In the genomic region with DNA sequence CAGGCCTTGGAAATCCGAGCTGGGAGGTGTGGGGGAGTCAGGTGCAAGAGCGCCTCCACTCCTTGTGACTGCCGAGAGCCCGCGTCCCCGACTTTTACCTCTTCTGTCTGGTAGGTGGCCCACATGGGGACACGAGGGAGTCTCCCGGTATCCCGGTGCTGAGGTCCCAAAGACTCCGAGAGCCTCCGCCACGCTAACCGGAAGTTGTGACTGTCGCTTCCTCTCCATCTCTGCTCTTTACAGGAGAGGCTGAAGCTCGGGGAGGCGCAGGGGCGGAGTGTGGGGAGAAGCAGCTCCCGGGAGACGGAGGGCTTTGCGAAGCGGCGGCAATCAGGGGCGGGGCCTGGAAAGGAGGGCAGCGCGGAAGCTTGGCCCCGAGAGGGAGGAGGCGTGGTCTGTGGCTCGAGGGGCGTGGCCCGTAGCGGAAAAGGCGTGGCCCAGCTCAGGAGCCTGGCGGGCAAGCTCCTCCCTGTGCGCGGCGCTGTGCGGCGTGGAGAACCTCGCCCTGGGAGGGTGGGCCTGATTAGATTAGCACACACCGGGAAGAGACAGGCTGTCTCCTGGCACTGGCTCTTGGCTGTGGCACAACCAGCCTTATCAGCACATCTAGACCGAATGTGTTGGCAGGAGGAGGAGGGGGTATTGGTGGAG, we compare ENCODE assay signal across 10 cellular contexts.
DNase-seq lines count a peak whose midpoint lies in the region; ATAC-seq and TF ChIP-seq lines count a peak whose summit lies in the region.
"Had no signal": no experiment of that assay in that cellular context is flagged by ENCODE, and none has a peak within 500 bp of the region (broad histone marks: within the 10 kb centered on the region; RNA-seq: fewer than 3 reads in every experiment).

No MANE protein-coding gene starts in this region.

- no peak overlapping the region for H3K4me2 ChIP-seq in mammary epithelial cell (ENCODE audit: insufficient read depth, low read depth, low read length)

- H3K36me3 ChIP-seq in H7 (replicated peaks; ENCODE audit: control insufficient read depth, insufficient read depth, low read length) (no peaks in the 10 kb centered on the region), mammary epithelial cell (ENCODE audit: insufficient read depth, low read length) (no peaks in the 10 kb centered on the region)

- H3K9me3 ChIP-seq in T-helper 17 cell (ENCODE audit: control insufficient read depth, low read length, poor library complexity, severe bottlenecking): no peaks in the 10 kb centered on the region
- peaks cover 44% of the 10 kb centered on the region for H3K9me3 ChIP-seq in mammary epithelial cell (replicated peaks; ENCODE audit: insufficient read depth, low read length)

- H2AFZ ChIP-seq in mammary epithelial cell (ENCODE audit: low read depth, low read length): no peak overlapping the region

- H3K9ac ChIP-seq in mammary epithelial cell (ENCODE audit: insufficient read depth, low read length): no peak overlapping the region

- no peaks in the 10 kb centered on the region for H3K4me1 ChIP-seq in mammary epithelial cell (ENCODE audit: insufficient read depth, low read length)

- no peaks in the 10 kb centered on the region for H3K79me2 ChIP-seq in mammary epithelial cell (ENCODE audit: insufficient read depth, low read length)

- dilution Hi-C loops in mammary epithelial cell (cut with HindIII; ENCODE audit: low sequenced_read_pairs): loop anchor here (10.0 kb wide), 1 partner anchor 96 kb away; no protein-coding TSS in a partner anchor

- no peak for TF ChIP-seq CTCF in retinal pigment epithelial cell (conservative IDR thresholded peaks at IDR 0.05; ENCODE audit: low read depth, low read length)
- TF ChIP-seq CTCF in mammary epithelial cell (conservative IDR thresholded peaks at IDR 0.05 in 1 of 2, IDR thresholded peaks at IDR 0.05 in 1 of 2; ENCODE audit: extremely low read depth in 1 of 2, insufficient read depth in 1 of 2, low read depth in 1 of 2, low read length in 2 of 2): no peak

- H3K27me3 Mint-ChIP-seq in T-helper 17 cell: no peaks in the 10 kb centered on the region

- H3K27ac Mint-ChIP-seq in T-helper 17 cell: no peak overlapping the region

- no TSS peak for BruUV-seq in mammary epithelial cell (replicated peaks; lab: Mats Ljungman, UMichigan)

- peak; percentile 39 for ATAC-seq in T-helper 17 cell
- ATAC-seq in GM19463 (IDR thresholded peaks at IDR 0.05; ENCODE audit: unreplicated experiment): no peak

- peak overlapping the region; percentile 43 for H3K4me3 ChIP-seq in H7 (ENCODE audit: insufficient read depth, low read depth, low read length)
- H3K4me3 ChIP-seq in retinal pigment epithelial cell (ENCODE audit: low read length): peak overlapping the region; percentile 35
- H3K4me3 ChIP-seq in mammary epithelial cell (replicated peaks in 1 of 3; ENCODE audit: insufficient read depth in 1 of 3, low read depth in 2 of 3, low read length in 3 of 3): no peak overlapping the region

- in situ Hi-C loops in mammary epithelial cell (cut with MboI; ENCODE audit: low sequenced_read_pairs in 2 of 2): no loop called here

- H3K27me3 ChIP-seq in H7 (ENCODE audit: control insufficient read depth, insufficient read depth, low read length) (no peaks in the 10 kb centered on the region), mammary epithelial cell (ENCODE audit: insufficient read depth, low read length) (no peaks in the 10 kb centered on the region)

- no peaks in the 10 kb centered on the region for H4K20me1 ChIP-seq in mammary epithelial cell (ENCODE audit: insufficient read depth, low read length)

- no peaks in the 10 kb centered on the region for H3K36me3 Mint-ChIP-seq in T-helper 17 cell (ENCODE audit: low read depth)

- WGBS in mammary epithelial cell (ENCODE audit: low coverage, missing lambda C conversion rate): 84% methylated on average over 20 of the region's 41 CpGs

- intact Hi-C loops in cardiac septum (cut with DNase I): no loop called here
- intact Hi-C loops in mammary epithelial cell (cut with micrococcal nuclease): no loop called here

- CTCF ChIA-PET in mammary epithelial cell (lab: Charles Lee; ENCODE audit: low non-redundant PET): no interaction called here

- H3K27ac ChIP-seq in mammary epithelial cell (ENCODE audit: insufficient read depth, low read depth, low read length): no peak overlapping the region

- no peaks in the 10 kb centered on the region for H3K4me1 Mint-ChIP-seq in T-helper 17 cell

- DNase-seq in H7 (peak; percentile 90), T-helper 17 cell (no peak), cardiac septum (ENCODE audit: low spot score) (peak; percentile 77), retinal pigment epithelial cell (ENCODE audit: low read depth) (no peak), mammary epithelial cell (no peak), HK-2 (ENCODE audit: unreplicated experiment) (no peak), HuH-7.5 (ENCODE audit: low spot score) (no peak)
- DNase-seq: activated naive CD4-positive, alpha-beta T cell; NCI-H2107 had no signal

- H3K4me3 Mint-ChIP-seq in T-helper 17 cell: no peak overlapping the region

Comparison
In these comparisons a context has a peak if more than half of its experiments do, and no peak if none do; other contexts are left out.
1. DNase-seq: peak in H7 (single experiment) and cardiac septum (single experiment); none in T-helper 17 cell (0 of 3), retinal pigment epithelial cell (single experiment), mammary epithelial cell (single experiment), HK-2 (single experiment) and HuH-7.5 (single experiment).
2. H3K4me3 ChIP-seq: peak in H7 (single experiment) and retinal pigment epithelial cell (single experiment); none in mammary epithelial cell (0 of 3).